ENCODE assay signal across 8 cellular contexts in genomic region chr10:69408318-69409175, GRCh38. TPM values are rescaled to one million over a fixed set of nuclear protein-coding genes. Genes with fewer than 3 reads are reported as not detected.
DNase-seq lines count a peak whose midpoint lies in the region; ATAC-seq lines count a peak whose summit lies in the region.

No MANE protein-coding gene starts in this region.

- H3K4me1 Mint-ChIP-seq in activated CD4-positive, alpha-beta memory T cell treated with anti-CD3 and anti-CD28 coated beads, Interleukin-2, amount 10 ng/mL, durations not matched to agents 7 days and 5 days = peaks cover 34% of the 10 kb centered on the region
- peaks cover 19% of the 10 kb centered on the region for H3K4me1 Mint-ChIP-seq in memory B cell

- H3K9me3 Mint-ChIP-seq in activated CD4-positive, alpha-beta memory T cell treated with anti-CD3 and anti-CD28 coated beads, Interleukin-2, amount 10 ng/mL, durations not matched to agents 7 days and 5 days = no peaks in the 10 kb centered on the region
- H3K9me3 Mint-ChIP-seq in memory B cell = no peaks in the 10 kb centered on the region

- peak overlapping the region; percentile 69 for H3K27ac Mint-ChIP-seq in activated CD4-positive, alpha-beta memory T cell treated with anti-CD3 and anti-CD28 coated beads, Interleukin-2, amount 10 ng/mL, durations not matched to agents 7 days and 5 days
- H3K27ac Mint-ChIP-seq in memory B cell = peak overlapping the region; percentile 95

- peak overlapping the region; percentile 71 for H3K4me3 Mint-ChIP-seq in activated CD4-positive, alpha-beta memory T cell treated with anti-CD3 and anti-CD28 coated beads, Interleukin-2, amount 10 ng/mL, durations not matched to agents 7 days and 5 days
- peak overlapping the region; percentile 80 for H3K4me3 Mint-ChIP-seq in memory B cell

- DNase-seq in COLO668 (lab: John Stamatoyannopoulos, UW; ENCODE audit: unreplicated experiment) (peak; percentile 93), NCI-H774 (lab: John Stamatoyannopoulos, UW) (peak; percentile 93), ecto neural progenitor cell (ENCODE audit: low spot score) (peak; percentile 96), memory B cell (ENCODE audit: low spot score in 2 of 2) (peak; percentile 84 to 85)
- DNase-seq in activated CD4-positive, alpha-beta memory T cell treated with anti-CD3 and anti-CD28 coated beads, Interleukin-2, amount 10 ng/mL, durations not matched to agents 7 days and 5 days = peak; percentile 93
- peak; percentile 80 for DNase-seq in stimulated activated CD8-positive, alpha-beta memory T cell treated with anti-CD3 and anti-CD28 coated beads, Interleukin-12 subunit alpha, Interleukin-12 subunit beta, amount 100 ng/mL, for 1 hour (ENCODE audit: low read depth)

- peaks cover 11% of the 10 kb centered on the region for H3K36me3 Mint-ChIP-seq in activated CD4-positive, alpha-beta memory T cell treated with anti-CD3 and anti-CD28 coated beads, Interleukin-2, amount 10 ng/mL, durations not matched to agents 7 days and 5 days (ENCODE audit: low read depth)
- peaks cover 3% of the 10 kb centered on the region for H3K36me3 Mint-ChIP-seq in memory B cell

- POLR2A ChIA-PET in activated CD4-positive, alpha-beta memory T cell treated with anti-CD3 and anti-CD28 coated beads, Interleukin-2, amount 10 ng/mL, durations not matched to agents 7 days and 5 days (lab: Charles Lee) = interaction anchor here (0.9 to 3.6 kb wide), 7 partner anchors 11 to 285 kb away, joined by 3 to 21 read pairs (median 5); partner anchors contain the start of gene VPS26A

- no peaks in the 10 kb centered on the region for H3K27me3 Mint-ChIP-seq in activated CD4-positive, alpha-beta memory T cell treated with anti-CD3 and anti-CD28 coated beads, Interleukin-2, amount 10 ng/mL, durations not matched to agents 7 days and 5 days
- H3K27me3 Mint-ChIP-seq in memory B cell = no peaks in the 10 kb centered on the region

- CTCF ChIA-PET in activated CD4-positive, alpha-beta memory T cell treated with anti-CD3 and anti-CD28 coated beads, Interleukin-2, amount 10 ng/mL, durations not matched to agents 7 days and 5 days (lab: Charles Lee) = interaction anchor here (0.6 to 2.5 kb wide), 39 partner anchors 9 to 283 kb away, joined by 3 to 46 read pairs (median 4); no protein-coding TSS in a partner anchor

- ATAC-seq in GM19452 (IDR thresholded peaks at IDR 0.05; ENCODE audit: unreplicated experiment) (peak; percentile 75), HG03571 (IDR thresholded peaks at IDR 0.05; ENCODE audit: unreplicated experiment) (peak; percentile 83), memory B cell (ENCODE audit: low read depth) (peak; percentile 80)

RNA-seq across cellular contexts. Expression of gene TACR2, which starts 8.2 kb away (rescaled TPM):
- total RNA-seq in activated CD4-positive, alpha-beta memory T cell treated with anti-CD3 and anti-CD28 coated beads, Interleukin-2, amount 10 ng/mL, durations not matched to agents 7 days and 5 days = not detected

RNA-seq across cellular contexts. Expression of gene TSPAN15, which starts 42.7 kb away (rescaled TPM):
- total RNA-seq in activated CD4-positive, alpha-beta memory T cell treated with anti-CD3 and anti-CD28 coated beads, Interleukin-2, amount 10 ng/mL, durations not matched to agents 7 days and 5 days = 1 to 10 TPM; 9.0 to 9.1 TPM

Comparison
In these comparisons a context has a peak if more than half of its experiments do, and no peak if none do; other contexts are left out.
1. Peak in every context shown above with its lines: DNase-seq and ATAC-seq.